Comparison of ENCODE assay signal across 29 cellular contexts in the genomic region with DNA sequence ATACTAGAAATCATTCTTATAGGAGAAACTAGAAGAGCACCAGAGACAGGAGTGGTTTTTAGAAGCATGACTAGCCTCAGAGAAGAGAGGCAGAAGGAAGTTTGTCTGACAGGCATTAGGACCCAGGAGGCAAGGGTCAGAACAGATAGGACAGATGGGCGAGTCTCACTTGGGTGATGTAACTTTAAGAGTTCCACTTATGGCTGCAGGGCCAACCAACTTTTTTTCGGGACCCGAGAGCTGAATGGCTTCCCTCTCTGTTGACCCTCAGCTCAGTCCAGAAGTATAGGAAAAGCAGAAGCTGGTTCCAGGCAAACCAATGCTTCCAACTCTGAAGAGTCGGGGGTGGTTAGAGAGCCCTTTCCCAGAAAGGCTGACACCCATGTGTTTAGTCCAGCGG.
"Had no signal": no experiment of that assay in that cellular context is flagged by ENCODE, and none has a peak within 500 bp of the region (broad histone marks: within the 10 kb centered on the region; RNA-seq: fewer than 3 reads in every experiment).

No MANE protein-coding gene starts in this region.

- H3K36me3 ChIP-seq: left lung, lower lobe of right lung, pancreas, prostate gland, stomach, thyroid gland, transverse colon, upper lobe of left lung, vagina had no signal

- H3K27me3 ChIP-seq: left lung, pancreas, stomach, testis, thyroid gland, transverse colon, upper lobe of left lung, vagina had no signal

- H3K9me3 ChIP-seq: pancreas, prostate gland, testis, thyroid gland, transverse colon, upper lobe of left lung, vagina had no signal

- H3K4me1 ChIP-seq: left lung, lower lobe of right lung, pancreas, prostate gland, stomach, testis, transverse colon, upper lobe of left lung, vagina had no signal

- H3K4me3 ChIP-seq: left lung, lower lobe of right lung, pancreas, prostate gland, skin epidermis, stomach, testis, thyroid gland, transverse colon, upper lobe of left lung, vagina had no signal

- FAIRE-seq: islet of Langerhans, kidney, pancreas had no signal

- ATAC-seq: left colon; left lung; lower lobe of right lung; naive thymus-derived CD8-positive, alpha-beta T cell; pancreas; right cardiac atrium; sciatic nerve; stimulated activated naive B cell treated with anti-CD40 and anti-IgM and Interleukin-4, amounts not matched to agents 10 μg/mL and 1 μg/mL and 100 μg/mL, for 72 hours; stimulated activated naive CD8-positive, alpha-beta T cell treated with anti-CD3 and anti-CD28 coated beads, Interleukin-15, Interleukin-2, amounts not matched to agents 100 U/mL and 50 U/mL, for 24 hours had no signal

- H3K27ac ChIP-seq: left lung, lower lobe of right lung, pancreas, prostate gland, skin epidermis, stomach, testis, thyroid gland, transverse colon, upper lobe of left lung, vagina had no signal

- DNase-seq: immature natural killer cell; kidney; left colon; left lung; lower lobe of right lung; mammary epithelial cell; mesenchymal stem cell; nucleus accumbens; pancreas; posterior cingulate gyrus; retina; right cardiac atrium; stimulated activated CD4-positive, alpha-beta T cell treated with anti-CD3 and anti-CD28 coated beads, Interleukin-12 subunit alpha, Interleukin-12 subunit beta, amount 100 ng/mL, for 4 hours; stimulated activated CD4-positive, alpha-beta T cell treated with anti-CD3 and anti-CD28 coated beads, Interleukin-15, amount 100 ng/mL, for 24 hours; stimulated activated CD4-positive, alpha-beta T cell treated with anti-CD3 and anti-CD28 coated beads, Interleukin-2, amount 100 ng/mL, for 24 hours; stimulated activated CD4-positive, alpha-beta T cell treated with anti-CD3 and anti-CD28 coated beads, Interleukin-4, amount 100 ng/mL, for 1 hour; stimulated activated naive B cell treated with anti-CD40 and anti-IgM and Interleukin-4, amounts not matched to agents 10 μg/mL and 1 μg/mL and 100 μg/mL, for 72 hours; stimulated activated naive CD8-positive, alpha-beta T cell treated with anti-CD3 and anti-CD28 coated beads, Interleukin-15, Interleukin-2, amounts not matched to agents 100 U/mL and 50 U/mL, for 24 hours; stomach; testis; thyroid gland; transverse colon; upper lobe of left lung had no signal
